9 cellular contexts compared by ENCODE assay signal in genomic region chr18:34929336-34929780, GRCh38.
A peak's percentile ranks its signal among the peaks of the same experiment; 100 is the strongest.
DNase-seq lines count a peak whose midpoint lies in the region; TF ChIP-seq lines count a peak whose summit lies in the region.
"Had no signal": no experiment of that assay in that cellular context is flagged by ENCODE, and none has a peak within 500 bp of the region (broad histone marks: within the 10 kb centered on the region; RNA-seq: fewer than 3 reads in every experiment).

No MANE protein-coding gene starts in this region.

- no peaks in the 10 kb centered on the region for H3K27me3 Mint-ChIP-seq in Caco-2 (ENCODE audit: insufficient read depth, unreplicated experiment)
- H3K27me3 Mint-ChIP-seq: activated naive CD4-positive, alpha-beta T cell treated with anti-CD3 and anti-CD28 coated beads, Interleukin-2, amount 10 ng/mL, durations not matched to agents 7 days and 5 days had no signal

- H3K4me3 Mint-ChIP-seq in Caco-2 (ENCODE audit: unreplicated experiment), result peak overlapping the region; percentile 11
- H3K4me3 Mint-ChIP-seq: activated naive CD4-positive, alpha-beta T cell treated with anti-CD3 and anti-CD28 coated beads, Interleukin-2, amount 10 ng/mL, durations not matched to agents 7 days and 5 days had no signal

- H3K9me3 ChIP-seq in Caco-2, result no peaks in the 10 kb centered on the region
- H3K9me3 ChIP-seq in liver (ENCODE audit: control insufficient read depth in 4 of 4, low read length in 3 of 4), result no peaks in the 10 kb centered on the region
- no peaks in the 10 kb centered on the region for H3K9me3 ChIP-seq in vagina

- TF ChIP-seq CTCF in Caco-2 (IDR thresholded peaks at IDR 0.05; ENCODE audit: insufficient read depth in 1 of 2, low read depth in 1 of 2, low read length in 1 of 2, severe bottlenecking in 1 of 2, unreplicated experiment in 1 of 2) (no peak), astrocyte of the cerebellum (IDR thresholded peaks at IDR 0.05; ENCODE audit: low read depth, low read length, missing control alignments) (no peak), liver (IDR thresholded peaks at IDR 0.05; ENCODE audit: low read depth, low read length, missing input control) (no peak), vagina (IDR thresholded peaks at IDR 0.05) (no peak)

- no peak overlapping the region for H3K27ac Mint-ChIP-seq in Caco-2 (ENCODE audit: unreplicated experiment)
- H3K27ac Mint-ChIP-seq: activated naive CD4-positive, alpha-beta T cell treated with anti-CD3 and anti-CD28 coated beads, Interleukin-2, amount 10 ng/mL, durations not matched to agents 7 days and 5 days had no signal

- peaks cover 10% of the 10 kb centered on the region for H3K4me1 Mint-ChIP-seq in Caco-2 (ENCODE audit: low read depth, unreplicated experiment)
- H3K4me1 Mint-ChIP-seq: activated naive CD4-positive, alpha-beta T cell treated with anti-CD3 and anti-CD28 coated beads, Interleukin-2, amount 10 ng/mL, durations not matched to agents 7 days and 5 days had no signal

- peaks cover 6% of the 10 kb centered on the region for H3K9me3 Mint-ChIP-seq in Caco-2 (ENCODE audit: unreplicated experiment)
- H3K9me3 Mint-ChIP-seq: activated naive CD4-positive, alpha-beta T cell treated with anti-CD3 and anti-CD28 coated beads, Interleukin-2, amount 10 ng/mL, durations not matched to agents 7 days and 5 days had no signal

- H3K4me3 ChIP-seq in Caco-2 (ENCODE audit: low read depth, low read length) (no peak overlapping the region), astrocyte of the cerebellum (ENCODE audit: low read depth, low read length) (no peak overlapping the region), liver (ENCODE audit: low read depth in 1 of 3, low read length in 3 of 3) (no peak overlapping the region), vagina (no peak overlapping the region)

- POLR2A ChIA-PET in Caco-2 (lab: Charles Lee), result no interaction called here

- TF ChIP-seq RAD21 in liver (IDR thresholded peaks at IDR 0.05), result no peak

- in situ Hi-C loops in astrocyte of the cerebellum (cut with HindIII; ENCODE audit: low sequenced_read_pairs), result no loop called here

- no peak overlapping the region for H3K9ac ChIP-seq in liver (ENCODE audit: low read depth in 1 of 2, low read length in 2 of 2)

- no peak overlapping the region for H3K27ac ChIP-seq in liver (ENCODE audit: low read depth in 1 of 2, low read length in 2 of 2)
- H3K27ac ChIP-seq in vagina, result no peak overlapping the region

- CTCF ChIA-PET in Caco-2 (lab: Charles Lee), result interaction anchor here (0.6 to 1.8 kb wide), 2 partner anchors 13 to 1237 kb away, joined by 3 to 4 read pairs; no protein-coding TSS in a partner anchor

- TF ChIP-seq POLR2A in vagina (IDR thresholded peaks at IDR 0.05), result no peak

- 77% methylated on average over 2 of the region's 2 CpGs for WGBS in liver

- intact Hi-C loops in Caco-2 (cut with micrococcal nuclease; ENCODE audit: unreplicated experiment), result loop anchor here (1.0 to 5.0 kb wide), 2 partner anchors 17 to 48 kb away; no protein-coding TSS in a partner anchor
- intact Hi-C loops in vagina (cut with DNase I), result no loop called here

- BruUV-seq in Caco-2 (replicated peaks; lab: Mats Ljungman, UMichigan), result no TSS peak

- no peaks in the 10 kb centered on the region for H3K36me3 ChIP-seq in Caco-2 (ENCODE audit: control insufficient read depth, insufficient read depth, low read length)
- H3K36me3 ChIP-seq in liver (ENCODE audit: control insufficient read depth in 4 of 4, insufficient read depth in 3 of 4, low read depth in 1 of 4, low read length in 3 of 4), result no peaks in the 10 kb centered on the region
- no peaks in the 10 kb centered on the region for H3K36me3 ChIP-seq in vagina

- peak; percentile 32 to 36 for DNase-seq in Caco-2
- DNase-seq in M059J (ENCODE audit: low read depth), result peak; percentile 90
- DNase-seq in astrocyte of the cerebellum (ENCODE audit: low read depth), result peak; percentile 35
- no peak for DNase-seq in vagina (ENCODE audit: extremely low spot score in 2 of 2)
- DNase-seq in SKM-1 treated with dmso at 0.1 percent for 144 hours (lab: John Stamatoyannopoulos, UW; ENCODE audit: unreplicated experiment), result no peak
- DNase-seq in GF-D8 (lab: John Stamatoyannopoulos, UW), result no peak
- no peak for DNase-seq in NCI-H446 treated with DMSO at 0.1 percent for 48 hours (lab: John Stamatoyannopoulos, UW)
- DNase-seq: activated naive CD4-positive, alpha-beta T cell treated with anti-CD3 and anti-CD28 coated beads, Interleukin-2, amount 10 ng/mL, durations not matched to agents 7 days and 5 days had no signal

- H3K4me1 ChIP-seq in Caco-2 (peaks cover 20% of the 10 kb centered on the region), liver (ENCODE audit: control insufficient read depth in 4 of 4, insufficient read depth in 4 of 4, low read length in 3 of 4) (peaks cover 0 to 2% (median 0%) of the 10 kb centered on the region in 4 donors), vagina (no peaks in the 10 kb centered on the region)

- H3K36me3 Mint-ChIP-seq in Caco-2 (ENCODE audit: insufficient read depth, unreplicated experiment), result no peaks in the 10 kb centered on the region
- H3K36me3 Mint-ChIP-seq: activated naive CD4-positive, alpha-beta T cell treated with anti-CD3 and anti-CD28 coated beads, Interleukin-2, amount 10 ng/mL, durations not matched to agents 7 days and 5 days had no signal

- H3K27me3 ChIP-seq in Caco-2 (replicated peaks; ENCODE audit: control insufficient read depth, insufficient read depth, low read length), result no peaks in the 10 kb centered on the region
- no peaks in the 10 kb centered on the region for H3K27me3 ChIP-seq in liver (ENCODE audit: control insufficient read depth in 4 of 4, insufficient read depth in 4 of 4, low read length in 3 of 4)
- H3K27me3 ChIP-seq in vagina, result no peaks in the 10 kb centered on the region

TF ChIP-seq in liver, 16 proteins besides CTCF, POLR2A, EP300 and RAD21:
- TF ChIP-seq YY1 (IDR thresholded peaks at IDR 0.05), result peak; percentile 24
- TF ChIP-seq GABPA (IDR thresholded peaks at IDR 0.05 in 1 of 2, conservative IDR thresholded peaks at IDR 0.05 in 1 of 2), result no peak
- no peak for TF ChIP-seq REST (IDR thresholded peaks at IDR 0.05)
- no peak for TF ChIP-seq NR2F2 (IDR thresholded peaks at IDR 0.05)
- no peak for TF ChIP-seq EGR1 (IDR thresholded peaks at IDR 0.05; ENCODE audit: low read depth in 2 of 2)
- no peak for TF ChIP-seq TAF1 (conservative IDR thresholded peaks at IDR 0.05)
- no peak for TF ChIP-seq ZBTB33 (IDR thresholded peaks at IDR 0.05)
- TF ChIP-seq HNF4A (conservative IDR thresholded peaks at IDR 0.05), result peak; percentile 27 to 47
- TF ChIP-seq SP1 (IDR thresholded peaks at IDR 0.05), result peak; percentile 43
- TF ChIP-seq FOXA1 (IDR thresholded peaks at IDR 0.05), result peak; percentile 15
- TF ChIP-seq FOXA2 (IDR thresholded peaks at IDR 0.05), result peak; percentile 46
- TF ChIP-seq HNF4G (IDR thresholded peaks at IDR 0.05), result no peak
- TF ChIP-seq ATF3 (IDR thresholded peaks at IDR 0.05), result peak; percentile 78
- TF ChIP-seq RXRA (IDR thresholded peaks at IDR 0.05), result peak in 1 of 2 donors; percentile 36
- no peak for TF ChIP-seq MAX (IDR thresholded peaks at IDR 0.05)
- peak; percentile 93 to 97 for TF ChIP-seq JUND (IDR thresholded peaks at IDR 0.05)

Comparison
In these comparisons a context has a peak if more than half of its experiments do, and no peak if none do; other contexts are left out.
1. DNase-seq: peak in Caco-2 (2 of 2), M059J (single experiment) and astrocyte of the cerebellum (single experiment); none in vagina (0 of 2), SKM-1 treated with dmso at 0.1 percent for 144 hours (single experiment), GF-D8 (single experiment) and NCI-H446 treated with DMSO at 0.1 percent for 48 hours (single experiment).